8 cellular contexts compared by ENCODE assay signal in the genomic region with DNA sequence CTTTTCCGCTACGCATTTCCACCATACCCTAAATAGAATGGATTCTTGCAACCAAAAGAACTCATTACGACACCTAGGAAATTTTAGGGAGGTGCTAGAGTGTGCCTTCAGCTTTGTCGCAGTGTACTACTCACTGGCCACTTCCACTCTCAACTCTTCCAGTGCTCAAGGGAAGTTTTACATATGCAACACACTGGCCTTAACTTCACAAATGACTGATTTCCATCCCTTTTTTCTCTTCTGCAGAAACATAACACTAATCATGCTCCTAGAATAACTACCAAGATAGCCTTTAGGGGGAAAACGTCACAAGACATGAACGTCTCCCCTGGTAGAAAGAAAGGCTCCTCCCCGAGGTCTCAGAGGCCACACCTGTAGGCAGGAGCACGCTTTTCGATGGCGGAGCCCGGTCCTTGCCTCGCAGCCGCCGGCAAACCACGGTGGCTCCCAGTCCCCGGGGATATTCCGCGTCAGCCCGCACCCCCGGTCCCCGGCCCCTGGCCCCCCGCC. TPM values are rescaled to one million over a fixed set of nuclear protein-coding genes. Genes with fewer than 3 reads are reported as not detected.
DNase-seq lines count a peak whose midpoint lies in the region; TF ChIP-seq lines count a peak whose summit lies in the region.

No MANE protein-coding gene starts in this region.

- no peak overlapping the region for H2BK120ac ChIP-seq in neuronal stem cell (ENCODE audit: low read depth, low read length)

- DNase-seq in Caco-2 (peak; percentile 80 to 82), GM20000 (ENCODE audit: low spot score) (peak; percentile 85), HL-60 (ENCODE audit: low read depth in 1 of 2, low spot score in 1 of 2) (peak; percentile 55 to 79), PC-9 (peak; percentile 66 to 75), activated T-helper 1 cell treated with Interleukin-2 at 50 U/mL for 16 hours (ENCODE audit: low read depth) (peak; percentile 63), fibroblast of peridontal ligament (ENCODE audit: extremely low read depth) (peak; percentile 34), neuronal stem cell (ENCODE audit: low spot score) (no peak)

- BruUV-seq in Caco-2 (replicated peaks; lab: Mats Ljungman, UMichigan) (no TSS peak), PC-9 (replicated peaks; lab: Mats Ljungman, UMichigan) (no TSS peak)

- H2AFZ ChIP-seq in PC-9 (peak overlapping the region; percentile 98), neuronal stem cell (ENCODE audit: low read length) (peak overlapping the region; percentile 100)

- H4K91ac ChIP-seq in neuronal stem cell (ENCODE audit: low read depth, low read length, poor library complexity): no peak overlapping the region

- H3K9me3 ChIP-seq in Caco-2 (no peaks in the 10 kb centered on the region), PC-9 (ENCODE audit: insufficient read depth, low read depth) (no peaks in the 10 kb centered on the region), neuronal stem cell (replicated peaks in 1 of 2; ENCODE audit: control insufficient read depth in 2 of 2, insufficient read depth in 1 of 2, low read depth in 1 of 2, low read length in 2 of 2) (peaks cover 0 to 3% of the 10 kb centered on the region in 2 donors), subcutaneous abdominal adipose tissue (ENCODE audit: control insufficient read depth in 5 of 5, low read length in 5 of 5) (no peaks in the 10 kb centered on the region)

- no peaks in the 10 kb centered on the region for H3K36me3 ChIP-seq in Caco-2 (ENCODE audit: control insufficient read depth, insufficient read depth, low read length)
- no peaks in the 10 kb centered on the region for H3K36me3 ChIP-seq in PC-9 (ENCODE audit: low read depth)
- H3K36me3 ChIP-seq in neuronal stem cell (replicated peaks in 1 of 2; ENCODE audit: control insufficient read depth in 2 of 2, insufficient read depth in 2 of 2, low read length in 2 of 2): peaks cover 7 to 30% of the 10 kb centered on the region in 2 donors
- H3K36me3 ChIP-seq in subcutaneous abdominal adipose tissue (ENCODE audit: control insufficient read depth in 5 of 5, insufficient read depth in 5 of 5, low read length in 5 of 5): peaks cover 0 to 3% (median 0%) of the 10 kb centered on the region in 5 donors

- H3K79me2 ChIP-seq in PC-9 (ENCODE audit: low read depth): peaks cover 37% of the 10 kb centered on the region

- H3K4me3 ChIP-seq in Caco-2 (ENCODE audit: low read depth, low read length) (peak overlapping the region; percentile 91), HL-60 (replicated peaks; ENCODE audit: insufficient read depth, low read length) (peak overlapping the region; percentile 87), PC-9 (peak overlapping the region; percentile 82), neuronal stem cell (ENCODE audit: low read length in 2 of 2) (peak overlapping the region; percentile 88 to 93), subcutaneous abdominal adipose tissue (ENCODE audit: low read depth in 1 of 5, low read length in 5 of 5) (peak overlapping the region; percentile 77 to 94 (median 92))

- no peak overlapping the region for H3K18ac ChIP-seq in neuronal stem cell (ENCODE audit: low read length)

- H3K4me1 Mint-ChIP-seq in Caco-2 (ENCODE audit: low read depth, unreplicated experiment): peaks cover 8% of the 10 kb centered on the region

- H3K4me2 ChIP-seq in PC-9 (peak overlapping the region; percentile 94), neuronal stem cell (ENCODE audit: insufficient read depth, low read length, poor library complexity, severe bottlenecking) (peak overlapping the region; percentile 78)

- H3K9me2 ChIP-seq in PC-9 (ENCODE audit: insufficient read depth): no peaks in the 10 kb centered on the region

- POLR2A ChIA-PET in Caco-2 (lab: Charles Lee): interaction anchor here (1.1 kb wide), 1 partner anchor 8 kb away, joined by 3 read pairs; no protein-coding TSS in a partner anchor
- POLR2A ChIA-PET in PC-9 (lab: Charles Lee; ENCODE audit: unreplicated experiment): interaction anchor here (0.6 kb wide), 2 partner anchors 107 to 168 kb away, joined by 6 read pairs; no protein-coding TSS in a partner anchor

- H4K8ac ChIP-seq in neuronal stem cell (ENCODE audit: low read depth, low read length): no peak overlapping the region

- H2BK15ac ChIP-seq in neuronal stem cell (ENCODE audit: low read length): no peak overlapping the region

- peaks cover 7% of the 10 kb centered on the region for H3K79me1 ChIP-seq in neuronal stem cell (ENCODE audit: low read depth, low read length)

- peak overlapping the region; percentile 91 for H3K4me3 Mint-ChIP-seq in Caco-2 (ENCODE audit: unreplicated experiment)

- peak overlapping the region; percentile 100 for H3K27ac Mint-ChIP-seq in Caco-2 (ENCODE audit: unreplicated experiment)

- CTCF ChIA-PET in Caco-2 (lab: Charles Lee) (no interaction called here), PC-9 (lab: Charles Lee) (interaction anchor here (1.1 kb wide), 1 partner anchor 117 kb away, joined by 4 read pairs; no protein-coding TSS in a partner anchor)

- TF ChIP-seq CTCF in Caco-2 (IDR thresholded peaks at IDR 0.05; ENCODE audit: insufficient read depth in 1 of 2, low read depth in 1 of 2, low read length in 1 of 2, severe bottlenecking in 1 of 2, unreplicated experiment in 1 of 2) (no peak), GM20000 (IDR thresholded peaks at IDR 0.05; ENCODE audit: extremely low read depth, missing control alignments) (no peak), HL-60 (IDR thresholded peaks at IDR 0.05; ENCODE audit: insufficient read depth, low read length) (no peak), PC-9 (conservative IDR thresholded peaks at IDR 0.05) (no peak)

- no peak overlapping the region for H2BK12ac ChIP-seq in neuronal stem cell (ENCODE audit: low read length)

- no CpG with 5 or more reads among the region's 22 CpGs for WGBS in neuronal stem cell (ENCODE audit: extremely low coverage in 2 of 2, insufficient read length in 2 of 2, insufficient replicate concordance in 1 of 2), 2 donors

- H3K9ac ChIP-seq in neuronal stem cell (ENCODE audit: low read depth, low read length, poor library complexity) (no peak overlapping the region), subcutaneous abdominal adipose tissue (ENCODE audit: low read length in 5 of 5) (peak overlapping the region; percentile 21 to 77 (median 66))

- no peaks in the 10 kb centered on the region for H3K27me3 Mint-ChIP-seq in Caco-2 (ENCODE audit: insufficient read depth, unreplicated experiment)

- no peak overlapping the region for H3K4ac ChIP-seq in neuronal stem cell (ENCODE audit: low read length)

- no peaks in the 10 kb centered on the region for H3K27me3 ChIP-seq in Caco-2 (replicated peaks; ENCODE audit: control insufficient read depth, insufficient read depth, low read length)
- no peaks in the 10 kb centered on the region for H3K27me3 ChIP-seq in HL-60 (ENCODE audit: insufficient read depth, poor library complexity, severe bottlenecking)
- H3K27me3 ChIP-seq in PC-9 (ENCODE audit: insufficient read depth, low read depth): no peaks in the 10 kb centered on the region
- H3K27me3 ChIP-seq in neuronal stem cell (ENCODE audit: control insufficient read depth in 3 of 3, insufficient read depth in 3 of 3, low read depth in 1 of 3, low read length in 3 of 3): no peaks in the 10 kb centered on the region
- no peaks in the 10 kb centered on the region for H3K27me3 ChIP-seq in subcutaneous abdominal adipose tissue (ENCODE audit: control insufficient read depth in 5 of 5, insufficient read depth in 4 of 5, low read length in 5 of 5)

- H3F3A ChIP-seq in PC-9 (ENCODE audit: insufficient read depth, low read depth): no peaks in the 10 kb centered on the region; the same call in 1 of the 2 replicates

- H3K27ac ChIP-seq in HL-60 (replicated peaks): peak overlapping the region; percentile 98
- peak overlapping the region; percentile 88 for H3K27ac ChIP-seq in PC-9
- H3K27ac ChIP-seq in neuronal stem cell (replicated peaks; ENCODE audit: low read length): peak overlapping the region; percentile 83
- peak overlapping the region; percentile 95 for H3K27ac ChIP-seq in subcutaneous abdominal adipose tissue (ENCODE audit: low read depth, low read length)

- H3K4me1 ChIP-seq in Caco-2 (peaks cover 6% of the 10 kb centered on the region; the same call in 1 of the 2 replicates), PC-9 (replicated peaks; ENCODE audit: insufficient read depth) (peaks cover 18% of the 10 kb centered on the region; the same call in 1 of the 2 replicates), neuronal stem cell (ENCODE audit: control insufficient read depth in 2 of 2, insufficient read depth in 1 of 2, low read depth in 1 of 2, low read length in 2 of 2) (peaks cover 2 to 4% of the 10 kb centered on the region in 2 donors), subcutaneous abdominal adipose tissue (ENCODE audit: control insufficient read depth in 5 of 5, insufficient read depth in 5 of 5, low read length in 5 of 5) (peaks cover 3 to 22% (median 20%) of the 10 kb centered on the region in 5 donors)

- no peaks in the 10 kb centered on the region for H4K20me1 ChIP-seq in PC-9 (ENCODE audit: insufficient read depth)

- H3K23ac ChIP-seq in neuronal stem cell (ENCODE audit: low read depth, low read length, poor library complexity): no peak overlapping the region

- no peaks in the 10 kb centered on the region for H3K9me3 Mint-ChIP-seq in Caco-2 (ENCODE audit: unreplicated experiment)

- H3K14ac ChIP-seq in neuronal stem cell (ENCODE audit: low read length): no peak overlapping the region

- H2BK5ac ChIP-seq in neuronal stem cell (ENCODE audit: low read length): no peak overlapping the region

- H2AK5ac ChIP-seq in neuronal stem cell (ENCODE audit: low read depth, low read length): no peak overlapping the region

- intact Hi-C loops in Caco-2 (cut with micrococcal nuclease; ENCODE audit: unreplicated experiment) (loop anchor here (5.0 kb wide), 1 partner anchor 53 kb away; no protein-coding TSS in a partner anchor), PC-9 (cut with micrococcal nuclease; ENCODE audit: unreplicated experiment) (loop anchor here (5.0 kb wide), 3 partner anchors 103 to 302 kb away; no protein-coding TSS in a partner anchor)

- peaks cover 21% of the 10 kb centered on the region for H3K36me3 Mint-ChIP-seq in Caco-2 (ENCODE audit: insufficient read depth, unreplicated experiment)

RNA-seq across cellular contexts. Expression of gene LYRM4, which starts 0.6 kb away (rescaled TPM):
- total RNA-seq in Caco-2 (2022): 52.8 and 56.3 TPM in 2 replicates
- total RNA-seq in PC-9 (2021): 30.6 and 37.0 TPM in 2 replicates
- 49.6 TPM for polyA plus RNA-seq in neuronal stem cell (2013, experiment 1 of 2)
- polyA plus RNA-seq in neuronal stem cell (2013, experiment 2 of 2): 51.2 TPM

RNA-seq across cellular contexts. Expression of gene FARS2, which starts 1.1 kb away (rescaled TPM):
- total RNA-seq in Caco-2 (2022): 14.0 and 15.4 TPM in 2 replicates
- total RNA-seq in PC-9 (2021): 25.1 and 26.7 TPM in 2 replicates
- 6.7 TPM for polyA plus RNA-seq in neuronal stem cell (2013, experiment 1 of 2)
- polyA plus RNA-seq in neuronal stem cell (2013, experiment 2 of 2): 6.7 TPM
